12 cellular contexts compared by ENCODE assay signal in the genomic region with DNA sequence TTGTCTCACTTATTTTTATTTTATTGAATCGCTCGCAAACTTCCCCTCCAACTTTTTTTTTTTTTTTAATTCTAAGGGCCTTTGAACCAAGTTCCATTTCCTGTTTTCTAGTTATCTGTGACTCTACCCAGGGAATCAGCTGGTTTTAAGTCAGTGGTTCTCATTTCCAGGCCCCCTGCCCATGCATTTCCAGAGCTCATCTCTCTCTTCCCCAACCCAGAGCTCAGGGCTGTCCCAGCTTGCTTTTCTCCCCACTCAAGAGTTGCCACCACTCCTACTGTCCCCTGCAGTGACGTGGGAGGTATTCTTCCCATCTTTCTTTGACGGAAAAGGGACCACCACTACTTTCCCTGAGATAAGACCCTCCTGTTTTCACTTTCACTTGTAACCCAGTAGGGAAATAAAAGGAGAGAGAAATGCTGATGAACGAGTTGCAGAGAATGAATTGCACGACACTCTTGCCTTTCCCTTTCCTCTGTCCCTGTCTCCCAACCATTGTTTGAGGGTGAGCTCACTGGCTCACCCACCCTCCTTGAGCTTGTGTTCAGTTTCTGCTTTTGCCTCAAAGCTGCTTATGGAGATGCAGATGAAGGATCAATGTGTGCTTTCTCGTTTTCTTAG. TPM values are rescaled to one million over a fixed set of nuclear protein-coding genes. Genes with fewer than 3 reads are reported as not detected.
DNase-seq lines count a peak whose midpoint lies in the region; ATAC-seq, FAIRE-seq and TF ChIP-seq lines count a peak whose summit lies in the region.
"Had no signal": no experiment of that assay in that cellular context is flagged by ENCODE, and none has a peak within 500 bp of the region (broad histone marks: within the 10 kb centered on the region; RNA-seq: fewer than 3 reads in every experiment).

No MANE protein-coding gene starts in this region.

- peaks cover 2 to 7% of the 10 kb centered on the region in 2 donors for H3K36me3 Mint-ChIP-seq in activated T-cell treated with anti-CD3 and anti-CD28 coated beads, Interleukin-2, amount 50 U/mL, for 72 hours (ENCODE audit: insufficient read depth in 2 of 2)
- peaks cover 10 to 21% of the 10 kb centered on the region in 2 donors for H3K36me3 Mint-ChIP-seq in stimulated activated naive B cell treated with anti-CD40 and anti-IgM and Interleukin-4, amounts not matched to agents 10 μg/mL and 1 μg/mL and 100 μg/mL, for 72 hours

- FAIRE-seq in D721Med (lab: Jason Lieb, UNC) = no peak
- FAIRE-seq: HTR-8/SVneo had no signal

- H3K27ac ChIP-seq in SK-N-MC (peak overlapping the region; percentile 81), foreskin keratinocyte (peak overlapping the region; percentile 29)
- H3K27ac ChIP-seq: uterus had no signal

- peak overlapping the region; percentile 69 for H3K27ac Mint-ChIP-seq in activated T-cell treated with anti-CD3 and anti-CD28 coated beads, Interleukin-2, amount 50 U/mL, for 72 hours
- H3K27ac Mint-ChIP-seq in stimulated activated naive B cell treated with anti-CD40 and anti-IgM and Interleukin-4, amounts not matched to agents 10 μg/mL and 1 μg/mL and 100 μg/mL, for 72 hours = peak overlapping the region; percentile 93

- peak overlapping the region; percentile 57 to 75 for H3K4me3 Mint-ChIP-seq in activated T-cell treated with anti-CD3 and anti-CD28 coated beads, Interleukin-2, amount 50 U/mL, for 72 hours
- H3K4me3 Mint-ChIP-seq in stimulated activated naive B cell treated with anti-CD40 and anti-IgM and Interleukin-4, amounts not matched to agents 10 μg/mL and 1 μg/mL and 100 μg/mL, for 72 hours = peak overlapping the region; percentile 74 to 75
- H3K4me3 Mint-ChIP-seq: neural crest cell had no signal

- peaks cover 16% of the 10 kb centered on the region for H3K4me1 ChIP-seq in foreskin keratinocyte
- H3K4me1 ChIP-seq: uterus had no signal

- peaks cover 11% of the 10 kb centered on the region for H3K36me3 ChIP-seq in SK-N-MC (ENCODE audit: insufficient read depth, low read length)
- H3K36me3 ChIP-seq: uterus had no signal

- no peak for ATAC-seq in activated T-cell treated with anti-CD3 and anti-CD28 coated beads, Interleukin-2, amount 50 U/mL, for 72 hours (replicated peaks in 1 of 2)
- no peak for ATAC-seq in foreskin keratinocyte
- peak; percentile 70 to 76 for ATAC-seq in stimulated activated naive B cell treated with anti-CD40 and anti-IgM and Interleukin-4, amounts not matched to agents 10 μg/mL and 1 μg/mL and 100 μg/mL, for 72 hours (replicated peaks)
- no peak for ATAC-seq in HG03521 (IDR thresholded peaks at IDR 0.05; ENCODE audit: unreplicated experiment)

- no peaks in the 10 kb centered on the region for H3K9me3 Mint-ChIP-seq in activated T-cell treated with anti-CD3 and anti-CD28 coated beads, Interleukin-2, amount 50 U/mL, for 72 hours
- H3K9me3 Mint-ChIP-seq in stimulated activated naive B cell treated with anti-CD40 and anti-IgM and Interleukin-4, amounts not matched to agents 10 μg/mL and 1 μg/mL and 100 μg/mL, for 72 hours = no peaks in the 10 kb centered on the region
- H3K9me3 Mint-ChIP-seq: neural crest cell had no signal

- no peaks in the 10 kb centered on the region; the same call in 1 of the 2 replicates for H3K9me3 ChIP-seq in SK-N-MC (ENCODE audit: low read depth, low read length)
- H3K9me3 ChIP-seq: uterus had no signal

- no peak for TF ChIP-seq CTCF in foreskin keratinocyte (conservative IDR thresholded peaks at IDR 0.05)
- TF ChIP-seq CTCF in D721Med (IDR thresholded peaks at IDR 0.05; ENCODE audit: insufficient read depth, missing control alignments) = no peak

- no peaks in the 10 kb centered on the region for H3K27me3 ChIP-seq in foreskin keratinocyte
- H3K27me3 ChIP-seq: uterus had no signal

- H3K9ac ChIP-seq in SK-N-MC (ENCODE audit: insufficient read length) = no peak overlapping the region

- no peak overlapping the region for H3K4me3 ChIP-seq in SK-N-MC
- H3K4me3 ChIP-seq: uterus had no signal

- peaks cover 56% of the 10 kb centered on the region for H3K4me1 Mint-ChIP-seq in activated T-cell treated with anti-CD3 and anti-CD28 coated beads, Interleukin-2, amount 50 U/mL, for 72 hours (ENCODE audit: low read depth)
- peaks cover 29 to 71% of the 10 kb centered on the region in 2 donors for H3K4me1 Mint-ChIP-seq in stimulated activated naive B cell treated with anti-CD40 and anti-IgM and Interleukin-4, amounts not matched to agents 10 μg/mL and 1 μg/mL and 100 μg/mL, for 72 hours

- no peaks in the 10 kb centered on the region for H3K27me3 Mint-ChIP-seq in activated T-cell treated with anti-CD3 and anti-CD28 coated beads, Interleukin-2, amount 50 U/mL, for 72 hours (ENCODE audit: low read depth)
- H3K27me3 Mint-ChIP-seq in stimulated activated naive B cell treated with anti-CD40 and anti-IgM and Interleukin-4, amounts not matched to agents 10 μg/mL and 1 μg/mL and 100 μg/mL, for 72 hours = no peaks in the 10 kb centered on the region

- no peak for DNase-seq in activated T-cell treated with anti-CD3 and anti-CD28 coated beads, Interleukin-2, amount 50 U/mL, for 72 hours
- no peak for DNase-seq in activated T-cell treated with anti-CD3 and anti-CD28 coated beads, Interleukin-2, amount 50 U/mL, for 48 hours
- DNase-seq in SK-N-MC (ENCODE audit: low read depth, low spot score) (no peak), foreskin keratinocyte (no peak), superior temporal gyrus (ENCODE audit: extremely low spot score) (no peak), D721Med (ENCODE audit: insufficient read length, low spot score) (no peak)
- no peak for DNase-seq in stimulated activated naive B cell treated with anti-CD40 and anti-IgM and Interleukin-4, amounts not matched to agents 10 μg/mL and 1 μg/mL and 100 μg/mL, for 72 hours
- DNase-seq: NCI-H446, uterus had no signal

RNA-seq across cellular contexts. Expression of a gene that starts 42.1 kb away (rescaled TPM):
- 10 to 100 TPM; 18.6 to 19.7 TPM for total RNA-seq in activated T-cell treated with anti-CD3 and anti-CD28 coated beads, Interleukin-2, amount 50 U/mL, for 72 hours
- total RNA-seq in foreskin keratinocyte = 5.2 and 5.5 TPM in 2 replicates
- polyA plus RNA-seq in foreskin keratinocyte = 0.76 and 0.85 TPM in 2 replicates

Comparison
In these comparisons a context has a peak if more than half of its experiments do, and no peak if none do; other contexts are left out.
1. ATAC-seq: peak in stimulated activated naive B cell treated with anti-CD40 and anti-IgM and Interleukin-4, amounts not matched to agents 10 μg/mL and 1 μg/mL and 100 μg/mL, for 72 hours (2 of 2); none in activated T-cell treated with anti-CD3 and anti-CD28 coated beads, Interleukin-2, amount 50 U/mL, for 72 hours (0 of 2), foreskin keratinocyte (single experiment) and HG03521 (single experiment).